10 cellular contexts compared by ENCODE assay signal in genomic region chrX:143633530-143634372, GRCh38. TPM values are rescaled to one million over a fixed set of nuclear protein-coding genes. Genes with fewer than 3 reads are reported as not detected.
A peak's percentile ranks its signal among the peaks of the same experiment; 100 is the strongest.
DNase-seq lines count a peak whose midpoint lies in the region; ATAC-seq and TF ChIP-seq lines count a peak whose summit lies in the region.
"Had no signal": no experiment of that assay in that cellular context is flagged by ENCODE, and none has a peak within 500 bp of the region (broad histone marks: within the 10 kb centered on the region; RNA-seq: fewer than 3 reads in every experiment).

No MANE protein-coding gene starts in this region.

- ATAC-seq in thoracic aorta (ENCODE audit: insufficient number of reproducible peaks, low FRiP score, low read depth) = no peak
- ATAC-seq in HG03460 (IDR thresholded peaks at IDR 0.05; ENCODE audit: unreplicated experiment) = no peak
- no peak for ATAC-seq in activated naive CD4-positive, alpha-beta T cell treated with anti-CD3 and anti-CD28 coated beads, Interleukin-2, amount 50 U/mL, for 72 hours

- H3K27ac Mint-ChIP-seq in chondrocyte (ENCODE audit: unreplicated experiment) (no peak overlapping the region), mesothelial cell of epicardium (no peak overlapping the region)
- H3K27ac Mint-ChIP-seq in activated naive CD4-positive, alpha-beta T cell treated with anti-CD3 and anti-CD28 coated beads, Interleukin-2, amount 50 U/mL, for 72 hours = no peak overlapping the region
- H3K27ac Mint-ChIP-seq: activated CD4-positive, alpha-beta memory T cell treated with anti-CD3 and anti-CD28 coated beads, Interleukin-2, amount 10 ng/mL, durations not matched to agents 7 days and 5 days had no signal

- peaks cover 0 to 11% of the 10 kb centered on the region in 2 donors for H3K4me1 ChIP-seq in thoracic aorta (ENCODE audit: control insufficient read depth in 1 of 2, low read depth in 2 of 2)

- peak overlapping the region; percentile 40 to 58 for H3K27ac ChIP-seq in thoracic aorta

- peaks cover 10% of the 10 kb centered on the region for H3K9me3 Mint-ChIP-seq in chondrocyte (ENCODE audit: low read depth)
- H3K9me3 Mint-ChIP-seq in mesothelial cell of epicardium = peaks cover 11% of the 10 kb centered on the region
- no peaks in the 10 kb centered on the region for H3K9me3 Mint-ChIP-seq in activated naive CD4-positive, alpha-beta T cell treated with anti-CD3 and anti-CD28 coated beads, Interleukin-2, amount 50 U/mL, for 72 hours
- H3K9me3 Mint-ChIP-seq: activated CD4-positive, alpha-beta memory T cell treated with anti-CD3 and anti-CD28 coated beads, Interleukin-2, amount 10 ng/mL, durations not matched to agents 7 days and 5 days had no signal

- H3K4me3 Mint-ChIP-seq in chondrocyte (ENCODE audit: unreplicated experiment) = peak overlapping the region; percentile 59
- H3K4me3 Mint-ChIP-seq in mesothelial cell of epicardium = peak overlapping the region; percentile 82
- H3K4me3 Mint-ChIP-seq: activated CD4-positive, alpha-beta memory T cell treated with anti-CD3 and anti-CD28 coated beads, Interleukin-2, amount 10 ng/mL, durations not matched to agents 7 days and 5 days had no signal

- H3K27me3 ChIP-seq in thoracic aorta (replicated peaks; ENCODE audit: insufficient read depth) = no peaks in the 10 kb centered on the region

- TF ChIP-seq CTCF in chondrocyte (IDR thresholded peaks at IDR 0.05) (no peak), mesothelial cell of epicardium (IDR thresholded peaks at IDR 0.05; ENCODE audit: unreplicated experiment) (no peak), thoracic aorta (IDR thresholded peaks at IDR 0.05) (no peak)

- H3K27me3 Mint-ChIP-seq in chondrocyte (ENCODE audit: low read depth) = peaks cover 20% of the 10 kb centered on the region
- H3K27me3 Mint-ChIP-seq in mesothelial cell of epicardium (ENCODE audit: low read depth) = peaks cover 52% of the 10 kb centered on the region

- H3K36me3 Mint-ChIP-seq in chondrocyte (ENCODE audit: low read depth) = no peaks in the 10 kb centered on the region
- no peaks in the 10 kb centered on the region for H3K36me3 Mint-ChIP-seq in mesothelial cell of epicardium
- peaks cover 4 to 7% of the 10 kb centered on the region in 2 donors for H3K36me3 Mint-ChIP-seq in activated naive CD4-positive, alpha-beta T cell treated with anti-CD3 and anti-CD28 coated beads, Interleukin-2, amount 50 U/mL, for 72 hours

- DNase-seq in NCI-H1105 treated with DMSO at 0.1 percent for 48 hours (lab: John Stamatoyannopoulos, UW) (peak; percentile 30), chondrocyte (ENCODE audit: low spot score) (peak; percentile 86), mesothelial cell of epicardium (ENCODE audit: low spot score in 2 of 2, unreplicated experiment in 2 of 2) (no peak), thoracic aorta (ENCODE audit: low spot score) (no peak), SHP77 (lab: John Stamatoyannopoulos, UW) (no peak)
- DNase-seq in activated naive CD4-positive, alpha-beta T cell treated with anti-CD3 and anti-CD28 coated beads, Interleukin-2, amount 50 U/mL, for 72 hours (ENCODE audit: low spot score in 2 of 2) = no peak
- DNase-seq: activated CD4-positive, alpha-beta memory T cell treated with anti-CD3 and anti-CD28 coated beads, Interleukin-2, amount 10 ng/mL, durations not matched to agents 7 days and 5 days; cortex of kidney; GOT3 had no signal

- H3K9me3 ChIP-seq in thoracic aorta = no peaks in the 10 kb centered on the region

- no peaks in the 10 kb centered on the region for H3K36me3 ChIP-seq in thoracic aorta

- peak overlapping the region; percentile 73 for H3K4me3 ChIP-seq in thoracic aorta

- H3K4me1 Mint-ChIP-seq in chondrocyte (ENCODE audit: low read depth) (peaks cover 17% of the 10 kb centered on the region), mesothelial cell of epicardium (peaks cover 10% of the 10 kb centered on the region)

RNA-seq across cellular contexts. Expression of gene SLITRK4, which starts 2.1 kb away (rescaled TPM):
- total RNA-seq in chondrocyte (0.82 to 2.4 TPM (median 2.1 TPM) in 3 replicates), mesothelial cell of epicardium (1.5 to 2.1 TPM (median 1.6 TPM) in 3 replicates), thoracic aorta (1 to 10 TPM; 4.9 to 8.7 TPM)
- total RNA-seq in activated naive CD4-positive, alpha-beta T cell treated with anti-CD3 and anti-CD28 coated beads, Interleukin-2, amount 50 U/mL, for 72 hours = not detected
- total RNA-seq: activated CD4-positive, alpha-beta memory T cell treated with anti-CD3 and anti-CD28 coated beads, Interleukin-2, amount 10 ng/mL, durations not matched to agents 7 days and 5 days had no signal

Comparison
In these comparisons a context has a peak if more than half of its experiments do, and no peak if none do; other contexts are left out.
1. DNase-seq: peak in NCI-H1105 treated with DMSO at 0.1 percent for 48 hours (single experiment) and chondrocyte (single experiment); none in mesothelial cell of epicardium (0 of 2), thoracic aorta (single experiment), SHP77 (0 of 2) and activated naive CD4-positive, alpha-beta T cell treated with anti-CD3 and anti-CD28 coated beads, Interleukin-2, amount 50 U/mL, for 72 hours (0 of 2).